Comparison of ENCODE assay signal across 1 cellular context in genomic region chr14:24279301-24280186, GRCh38.
TF ChIP-seq lines count a peak whose summit lies in the region.

No MANE protein-coding gene starts in this region.

TF ChIP-seq in HCT116, 20 proteins besides CTCF, POLR2A, EP300 and RAD21:
- TF ChIP-seq TCF7L2 (IDR thresholded peaks at IDR 0.05; ENCODE audit: borderline replicate concordance, extremely low read depth, insufficient read depth, insufficient read length) = no peak
- TF ChIP-seq ELF1 (IDR thresholded peaks at IDR 0.05; ENCODE audit: borderline replicate concordance, low read depth) = no peak
- TF ChIP-seq ZFX (IDR thresholded peaks at IDR 0.05) = no peak
- TF ChIP-seq, protein P1, sequence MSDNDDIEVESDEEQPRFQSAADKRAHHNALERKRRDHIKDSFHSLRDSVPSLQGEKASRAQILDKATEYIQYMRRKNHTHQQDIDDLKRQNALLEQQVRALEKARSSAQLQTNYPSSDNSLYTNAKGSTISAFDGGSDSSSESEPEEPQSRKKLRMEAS (IDR thresholded peaks at IDR 0.05) = no peak
- TF ChIP-seq, protein P2, sequence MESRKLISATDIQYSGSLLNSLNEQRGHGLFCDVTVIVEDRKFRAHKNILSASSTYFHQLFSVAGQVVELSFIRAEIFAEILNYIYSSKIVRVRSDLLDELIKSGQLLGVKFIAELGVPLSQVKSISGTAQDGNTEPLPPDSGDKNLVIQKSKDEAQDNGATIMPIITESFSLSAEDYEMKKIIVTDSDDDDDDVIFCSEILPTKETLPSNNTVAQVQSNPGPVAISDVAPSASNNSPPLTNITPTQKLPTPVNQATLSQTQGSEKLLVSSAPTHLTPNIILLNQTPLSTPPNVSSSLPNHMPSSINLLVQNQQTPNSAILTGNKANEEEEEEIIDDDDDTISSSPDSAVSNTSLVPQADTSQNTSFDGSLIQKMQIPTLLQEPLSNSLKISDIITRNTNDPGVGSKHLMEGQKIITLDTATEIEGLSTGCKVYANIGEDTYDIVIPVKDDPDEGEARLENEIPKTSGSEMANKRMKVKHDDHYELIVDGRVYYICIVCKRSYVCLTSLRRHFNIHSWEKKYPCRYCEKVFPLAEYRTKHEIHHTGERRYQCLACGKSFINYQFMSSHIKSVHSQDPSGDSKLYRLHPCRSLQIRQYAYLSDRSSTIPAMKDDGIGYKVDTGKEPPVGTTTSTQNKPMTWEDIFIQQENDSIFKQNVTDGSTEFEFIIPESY (IDR thresholded peaks at IDR 0.05; ENCODE audit: extremely low read depth, insufficient replicate concordance, low read length) = no peak
- no peak for TF ChIP-seq CBX3 (IDR thresholded peaks at IDR 0.05; ENCODE audit: low read depth)
- TF ChIP-seq, protein P3, sequence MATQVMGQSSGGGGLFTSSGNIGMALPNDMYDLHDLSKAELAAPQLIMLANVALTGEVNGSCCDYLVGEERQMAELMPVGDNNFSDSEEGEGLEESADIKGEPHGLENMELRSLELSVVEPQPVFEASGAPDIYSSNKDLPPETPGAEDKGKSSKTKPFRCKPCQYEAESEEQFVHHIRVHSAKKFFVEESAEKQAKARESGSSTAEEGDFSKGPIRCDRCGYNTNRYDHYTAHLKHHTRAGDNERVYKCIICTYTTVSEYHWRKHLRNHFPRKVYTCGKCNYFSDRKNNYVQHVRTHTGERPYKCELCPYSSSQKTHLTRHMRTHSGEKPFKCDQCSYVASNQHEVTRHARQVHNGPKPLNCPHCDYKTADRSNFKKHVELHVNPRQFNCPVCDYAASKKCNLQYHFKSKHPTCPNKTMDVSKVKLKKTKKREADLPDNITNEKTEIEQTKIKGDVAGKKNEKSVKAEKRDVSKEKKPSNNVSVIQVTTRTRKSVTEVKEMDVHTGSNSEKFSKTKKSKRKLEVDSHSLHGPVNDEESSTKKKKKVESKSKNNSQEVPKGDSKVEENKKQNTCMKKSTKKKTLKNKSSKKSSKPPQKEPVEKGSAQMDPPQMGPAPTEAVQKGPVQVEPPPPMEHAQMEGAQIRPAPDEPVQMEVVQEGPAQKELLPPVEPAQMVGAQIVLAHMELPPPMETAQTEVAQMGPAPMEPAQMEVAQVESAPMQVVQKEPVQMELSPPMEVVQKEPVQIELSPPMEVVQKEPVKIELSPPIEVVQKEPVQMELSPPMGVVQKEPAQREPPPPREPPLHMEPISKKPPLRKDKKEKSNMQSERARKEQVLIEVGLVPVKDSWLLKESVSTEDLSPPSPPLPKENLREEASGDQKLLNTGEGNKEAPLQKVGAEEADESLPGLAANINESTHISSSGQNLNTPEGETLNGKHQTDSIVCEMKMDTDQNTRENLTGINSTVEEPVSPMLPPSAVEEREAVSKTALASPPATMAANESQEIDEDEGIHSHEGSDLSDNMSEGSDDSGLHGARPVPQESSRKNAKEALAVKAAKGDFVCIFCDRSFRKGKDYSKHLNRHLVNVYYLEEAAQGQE (IDR thresholded peaks at IDR 0.05; ENCODE audit: low read depth) = no peak
- no peak for TF ChIP-seq POLR2AphosphoS5 (IDR thresholded peaks at IDR 0.05; ENCODE audit: low read depth, low read length)
- no peak for TF ChIP-seq ZNF274 (IDR thresholded peaks at IDR 0.05; ENCODE audit: low read depth, low read length)
- TF ChIP-seq SRF (IDR thresholded peaks at IDR 0.05; ENCODE audit: low read depth) = no peak
- TF ChIP-seq, protein P4, sequence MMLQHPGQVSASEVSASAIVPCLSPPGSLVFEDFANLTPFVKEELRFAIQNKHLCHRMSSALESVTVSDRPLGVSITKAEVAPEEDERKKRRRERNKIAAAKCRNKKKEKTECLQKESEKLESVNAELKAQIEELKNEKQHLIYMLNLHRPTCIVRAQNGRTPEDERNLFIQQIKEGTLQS (IDR thresholded peaks at IDR 0.05) = no peak
- TF ChIP-seq JUND (IDR thresholded peaks at IDR 0.05) = no peak
- TF ChIP-seq FOSL1 (IDR thresholded peaks at IDR 0.05; ENCODE audit: low read depth) = no peak
